1 cellular context compared by ENCODE assay signal in the genomic region with DNA sequence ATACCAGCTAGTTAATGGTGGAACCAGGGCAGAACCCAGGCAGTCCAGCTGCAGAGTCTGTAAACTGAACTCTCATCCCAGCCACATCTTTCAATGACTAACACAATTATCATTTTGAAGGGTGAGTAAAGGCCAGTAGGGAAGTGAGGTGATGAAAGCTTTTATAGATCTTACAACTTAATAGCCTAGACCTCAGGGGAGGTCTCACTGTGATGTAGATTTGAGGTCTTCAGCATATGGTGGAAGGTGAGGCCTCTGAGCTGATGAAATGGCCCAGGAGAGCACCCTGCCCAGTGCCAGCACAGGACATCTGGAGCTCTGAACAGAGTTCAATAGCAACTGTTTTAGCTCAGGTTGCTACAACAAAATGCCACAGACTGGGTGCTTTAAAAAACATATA.
TF ChIP-seq lines count a peak whose summit lies in the region.

No MANE protein-coding gene starts in this region.

TF ChIP-seq in K562, 482 proteins besides CTCF, POLR2A, EP300 and RAD21 (continued from another document):
- TF ChIP-seq, protein P1, sequence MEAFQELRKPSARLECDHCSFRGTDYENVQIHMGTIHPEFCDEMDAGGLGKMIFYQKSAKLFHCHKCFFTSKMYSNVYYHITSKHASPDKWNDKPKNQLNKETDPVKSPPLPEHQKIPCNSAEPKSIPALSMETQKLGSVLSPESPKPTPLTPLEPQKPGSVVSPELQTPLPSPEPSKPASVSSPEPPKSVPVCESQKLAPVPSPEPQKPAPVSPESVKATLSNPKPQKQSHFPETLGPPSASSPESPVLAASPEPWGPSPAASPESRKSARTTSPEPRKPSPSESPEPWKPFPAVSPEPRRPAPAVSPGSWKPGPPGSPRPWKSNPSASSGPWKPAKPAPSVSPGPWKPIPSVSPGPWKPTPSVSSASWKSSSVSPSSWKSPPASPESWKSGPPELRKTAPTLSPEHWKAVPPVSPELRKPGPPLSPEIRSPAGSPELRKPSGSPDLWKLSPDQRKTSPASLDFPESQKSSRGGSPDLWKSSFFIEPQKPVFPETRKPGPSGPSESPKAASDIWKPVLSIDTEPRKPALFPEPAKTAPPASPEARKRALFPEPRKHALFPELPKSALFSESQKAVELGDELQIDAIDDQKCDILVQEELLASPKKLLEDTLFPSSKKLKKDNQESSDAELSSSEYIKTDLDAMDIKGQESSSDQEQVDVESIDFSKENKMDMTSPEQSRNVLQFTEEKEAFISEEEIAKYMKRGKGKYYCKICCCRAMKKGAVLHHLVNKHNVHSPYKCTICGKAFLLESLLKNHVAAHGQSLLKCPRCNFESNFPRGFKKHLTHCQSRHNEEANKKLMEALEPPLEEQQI (IDR thresholded peaks at IDR 0.05), result no peak
- TF ChIP-seq, protein P2, sequence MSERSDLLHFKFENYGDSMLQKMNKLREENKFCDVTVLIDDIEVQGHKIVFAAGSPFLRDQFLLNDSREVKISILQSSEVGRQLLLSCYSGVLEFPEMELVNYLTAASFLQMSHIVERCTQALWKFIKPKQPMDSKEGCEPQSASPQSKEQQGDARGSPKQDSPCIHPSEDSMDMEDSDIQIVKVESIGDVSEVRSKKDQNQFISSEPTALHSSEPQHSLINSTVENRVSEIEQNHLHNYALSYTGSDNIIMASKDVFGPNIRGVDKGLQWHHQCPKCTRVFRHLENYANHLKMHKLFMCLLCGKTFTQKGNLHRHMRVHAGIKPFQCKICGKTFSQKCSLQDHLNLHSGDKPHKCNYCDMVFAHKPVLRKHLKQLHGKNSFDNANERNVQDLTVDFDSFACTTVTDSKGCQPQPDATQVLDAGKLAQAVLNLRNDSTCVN (CRISPR knock-in tag; IDR thresholded peaks at IDR 0.05), result no peak
